32 cellular contexts compared by ENCODE assay signal in genomic region chr12:38152816-38153736, GRCh38.
"Had no signal": no experiment of that assay in that cellular context is flagged by ENCODE, and none has a peak within 500 bp of the region (broad histone marks: within the 10 kb centered on the region; RNA-seq: fewer than 3 reads in every experiment).

No MANE protein-coding gene starts in this region.

- FAIRE-seq: K562, TTC549 had no signal

- H3K9me3 ChIP-seq: adrenal gland had no signal

- H3K36me3 ChIP-seq: adrenal gland had no signal

- H3K27ac ChIP-seq: adrenal gland, SK-N-MC had no signal

- ATAC-seq: activated T-helper 17 cell treated with anti-CD3 and anti-CD28 coated beads, Interleukin-2, amount 50 U/mL, for 72 hours; K562; Panc1; Right ventricle myocardium inferior; T-cell had no signal

- H3K27me3 ChIP-seq: adrenal gland had no signal

- H3K4me1 ChIP-seq: adrenal gland had no signal

- H3K4me3 ChIP-seq: adrenal gland, K562, SK-N-MC had no signal

- DNase-seq: activated B cell treated with CpG ODN at 0.5 μM for 24 hours; activated CD4-positive, alpha-beta memory T cell treated with anti-CD3 and anti-CD28 coated beads, Interleukin-2, amount 10 ng/mL, durations not matched to agents 7 days and 5 days; activated CD4-positive, alpha-beta T cell treated with anti-CD3 and anti-CD28 coated beads for 1 hour; activated CD4-positive, alpha-beta T cell treated with anti-CD3 and anti-CD28 coated beads, Interleukin-2, amount 10 ng/mL, durations not matched to agents 7 days and 5 days; activated naive CD4-positive, alpha-beta T cell treated with anti-CD3 and anti-CD28 coated beads, Interleukin-2, amount 50 U/mL, for 16 hours; activated naive CD8-positive, alpha-beta T cell treated with anti-CD3 and anti-CD28 coated beads, Interleukin-2, amount 10 ng/mL, durations not matched to agents 7 days and 5 days; activated T-cell treated with anti-CD3 and anti-CD28 coated beads for 4 hours; activated T-cell treated with anti-CD3 and anti-CD28 coated beads, Interleukin-2, amount 50 U/mL, for 48 hours; adrenal gland; anterior cingulate cortex; caudate nucleus; Karpas-422; MM.1S; NCI-H1105; NCI-H1436; NCI-H1694 treated with DMSO at 0.1 percent for 48 hours; NCI-H2081; NCI-H446 treated with DMSO at 0.1 percent for 48 hours; NCI-H524 treated with DMSO at 0.1 percent for 48 hours; NCI-H748 treated with DMSO at 0.1 percent for 48 hours; NK-92 treated with Interleukin-12 subunit alpha and Interleukin-12 subunit beta, amount 100 ng/mL, for 24 hours; OCI-M1; RPMI8226; T-cell; T-helper 2 cell; T1000 had no signal
